Comparison of ENCODE assay signal across 8 cellular contexts in genomic region chr20:25987073-25987927, GRCh38.
DNase-seq lines count a peak whose midpoint lies in the region; ATAC-seq and TF ChIP-seq lines count a peak whose summit lies in the region.

No MANE protein-coding gene starts in this region.

- no TSS peak for BruUV-seq in MCF 10A (replicated peaks; lab: Mats Ljungman, UMichigan)

- peak overlapping the region; percentile 20 to 57 (median 37) for H3K4me3 ChIP-seq in breast epithelium

- H3K27ac Mint-ChIP-seq in MCF 10A (ENCODE audit: low read depth, unreplicated experiment), result no peak overlapping the region

- ATAC-seq in HG03280 (IDR thresholded peaks at IDR 0.05; ENCODE audit: unreplicated experiment) (peak; percentile 85), left colon (peak; percentile 44)

- CTCF ChIA-PET in MCF 10A (lab: Yijun Ruan, JAX), result no interaction called here

- H3K27me3 Mint-ChIP-seq in MCF 10A (ENCODE audit: insufficient read depth, unreplicated experiment), result no peaks in the 10 kb centered on the region

- peaks cover 13% of the 10 kb centered on the region for H3K9me3 Mint-ChIP-seq in MCF 10A (ENCODE audit: unreplicated experiment)

- DNase-seq in breast epithelium (ENCODE audit: low spot score in 2 of 2) (no peak), MCF 10A (ENCODE audit: unreplicated experiment) (no peak), SW 1271 (lab: John Stamatoyannopoulos, UW) (peak; percentile 31 to 65), astrocyte of the hippocampus (ENCODE audit: low read depth, low spot score) (peak; percentile 53), left colon (peak in 1 of 2 donors; percentile 39), A172 (ENCODE audit: low spot score) (no peak)
- DNase-seq in stimulated activated CD4-positive, alpha-beta T cell treated with anti-CD3 and anti-CD28 coated beads, TNF-alpha, amount 100 ng/mL, for 48 hours (ENCODE audit: low read depth in 3 of 3), result peak in 2 of 3 donors; percentile 16 to 31

- H3K27me3 ChIP-seq in breast epithelium, result no peaks in the 10 kb centered on the region

- TF ChIP-seq CTCF in breast epithelium (IDR thresholded peaks at IDR 0.05) (no peak), MCF 10A (IDR thresholded peaks at IDR 0.05; ENCODE audit: unreplicated experiment) (no peak)

- H3K36me3 ChIP-seq in breast epithelium, result no peaks in the 10 kb centered on the region

- intact Hi-C loops in breast epithelium (cut with DNase I; ENCODE audit: low total_unique reads) (no loop called here), MCF 10A (cut with micrococcal nuclease) (no loop called here), left colon (cut with DNase I, micrococcal nuclease) (no loop called here)

- no peak overlapping the region for H3K4me3 Mint-ChIP-seq in MCF 10A (ENCODE audit: unreplicated experiment)

- no peaks in the 10 kb centered on the region for H3K9me3 ChIP-seq in breast epithelium

- no peaks in the 10 kb centered on the region for H3K4me1 ChIP-seq in breast epithelium

- no peak for TF ChIP-seq POLR2A in breast epithelium (IDR thresholded peaks at IDR 0.05)

- POLR2A ChIA-PET in MCF 10A (lab: Yijun Ruan, JAX), result no interaction called here

- H3K27ac ChIP-seq in breast epithelium, result no peak overlapping the region

- H3K36me3 Mint-ChIP-seq in MCF 10A (ENCODE audit: insufficient read depth, unreplicated experiment), result no peaks in the 10 kb centered on the region

- no peaks in the 10 kb centered on the region for H3K4me1 Mint-ChIP-seq in MCF 10A (ENCODE audit: insufficient read depth, unreplicated experiment)

Comparison
In these comparisons a context has a peak if more than half of its experiments do, and no peak if none do; other contexts are left out.
1. DNase-seq: peak in SW 1271 (2 of 2), astrocyte of the hippocampus (single experiment) and stimulated activated CD4-positive, alpha-beta T cell treated with anti-CD3 and anti-CD28 coated beads, TNF-alpha, amount 100 ng/mL, for 48 hours (2 of 3); none in breast epithelium (0 of 2), MCF 10A (single experiment) and A172 (single experiment).